ENCODE assay signal across 17 cellular contexts in the genomic region with DNA sequence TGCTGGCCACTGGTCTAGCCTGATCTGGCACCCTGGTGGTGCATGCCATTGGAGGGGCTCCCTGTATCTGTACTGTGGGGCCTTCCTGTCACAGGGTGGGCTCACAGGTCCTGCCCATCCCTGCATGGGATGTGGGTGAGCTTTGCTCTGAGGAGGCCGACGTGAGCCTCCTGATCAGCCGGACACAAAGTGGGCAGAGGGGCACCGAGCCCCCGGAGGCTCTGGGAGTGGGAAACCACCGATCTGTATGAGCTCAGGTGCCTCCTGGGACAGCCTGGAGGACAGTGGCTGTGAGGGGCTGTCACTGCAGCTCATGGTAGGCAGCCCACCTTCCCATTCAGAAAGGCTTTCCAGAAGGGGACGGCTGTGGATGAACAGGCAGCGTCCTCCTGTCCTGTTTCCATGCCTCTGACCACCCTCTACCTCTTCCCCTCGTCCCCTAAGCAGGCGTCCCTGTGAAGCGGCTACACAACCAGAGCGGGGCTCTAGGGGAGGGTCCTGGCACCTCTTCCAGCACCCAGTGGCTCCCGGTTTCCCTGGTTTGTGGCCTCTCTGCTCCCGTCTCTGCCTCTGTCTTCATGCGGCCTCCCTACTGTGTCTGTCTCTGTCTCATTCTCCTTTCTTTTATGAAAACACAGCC.
A peak's percentile ranks its signal among the peaks of the same experiment; 100 is the strongest.
DNase-seq lines count a peak whose midpoint lies in the region; ATAC-seq and TF ChIP-seq lines count a peak whose summit lies in the region.
"Had no signal": no experiment of that assay in that cellular context is flagged by ENCODE, and none has a peak within 500 bp of the region (broad histone marks: within the 10 kb centered on the region; RNA-seq: fewer than 3 reads in every experiment).

No MANE protein-coding gene starts in this region.

- no TSS peak for BruUV-seq in Caco-2 (replicated peaks; lab: Mats Ljungman, UMichigan)

- POLR2A ChIA-PET in Caco-2 (lab: Charles Lee), result no interaction called here

- no peaks in the 10 kb centered on the region for H3K79me1 ChIP-seq in mesenchymal stem cell (replicated peaks; ENCODE audit: low read length, poor library complexity, severe bottlenecking)

- H2AK5ac ChIP-seq in mesenchymal stem cell (ENCODE audit: low read length, severe bottlenecking), result no peak overlapping the region

- H2BK12ac ChIP-seq in mesenchymal stem cell (ENCODE audit: low read length in 2 of 2), result peak overlapping the region in 1 of 2 experiments; percentile 88

- DNase-seq in Caco-2, result no peak
- peak; percentile 42 for DNase-seq in RWPE2 (ENCODE audit: low spot score)
- no peak for DNase-seq in mesenchymal stem cell
- DNase-seq in stomach, result no peak
- no peak for DNase-seq in prostate gland (ENCODE audit: low spot score)
- DNase-seq in NOMO-1 treated with dmso at 0.1 percent for 144 hours (lab: John Stamatoyannopoulos, UW; ENCODE audit: unreplicated experiment), result no peak
- DNase-seq: activated gamma-delta T cell treated with Interleukin-2 at 50 U/mL for 16 hours, caudate nucleus, DMS79, foreskin keratinocyte, H9, MV-4-11, natural killer cell, NCI-H187 had no signal

- no peak for TF ChIP-seq EP300 in stomach (IDR thresholded peaks at IDR 0.05)

- CTCF ChIA-PET in Caco-2 (lab: Charles Lee), result no interaction called here

- H2AFZ ChIP-seq in mesenchymal stem cell (ENCODE audit: low read depth, low read length), result no peak overlapping the region

- ATAC-seq in RWPE2 (ENCODE audit: low read depth), result no peak
- no peak for ATAC-seq in HG02970 (IDR thresholded peaks at IDR 0.05; ENCODE audit: low FRiP score, unreplicated experiment)
- ATAC-seq: CD8-positive, alpha-beta T cell; foreskin keratinocyte; natural killer cell had no signal

- no peak overlapping the region for H3K23ac ChIP-seq in mesenchymal stem cell (ENCODE audit: low read length in 2 of 2)

- no peak overlapping the region for H2BK120ac ChIP-seq in mesenchymal stem cell (ENCODE audit: low read depth, low read length)

- H3K27ac ChIP-seq in RWPE2 (ENCODE audit: poor library complexity, severe bottlenecking) (no peak overlapping the region), mesenchymal stem cell (ENCODE audit: low read length, poor library complexity, severe bottlenecking) (no peak overlapping the region), stomach (peak overlapping the region in 4 of 5 donors; percentile 74 to 85 (median 78)), prostate gland (no peak overlapping the region)
- H3K27ac ChIP-seq: foreskin keratinocyte, KMS-11 had no signal

- H3K27me3 Mint-ChIP-seq in Caco-2 (ENCODE audit: insufficient read depth, unreplicated experiment), result no peaks in the 10 kb centered on the region

- H4K91ac ChIP-seq in mesenchymal stem cell (ENCODE audit: low read length), result peak overlapping the region; percentile 64

- 85% methylated on average over 15 of the region's 15 CpGs for WGBS in mesenchymal stem cell
- WGBS in stomach, 5 donors, result 88 to 96% (median 92%) methylated on average over 10 to 15 of the region's 15 CpGs
- WGBS in prostate gland, result 88% methylated on average over 15 of the region's 15 CpGs

- no peak overlapping the region for H3K4me3 ChIP-seq in Caco-2 (ENCODE audit: low read depth, low read length)
- H3K4me3 ChIP-seq in RWPE2 (ENCODE audit: severe bottlenecking), result no peak overlapping the region
- H3K4me3 ChIP-seq in mesenchymal stem cell (ENCODE audit: insufficient read depth in 1 of 2, low read depth in 1 of 2, low read length in 2 of 2), result no peak overlapping the region
- H3K4me3 ChIP-seq in stomach, result no peak overlapping the region
- H3K4me3 ChIP-seq in prostate gland, result no peak overlapping the region

- H4K8ac ChIP-seq in mesenchymal stem cell (ENCODE audit: low read length), result no peak overlapping the region

- no peak overlapping the region for H3K4me2 ChIP-seq in mesenchymal stem cell (ENCODE audit: low read length, poor library complexity, severe bottlenecking)
- H3K4me2 ChIP-seq: KMS-11 had no signal

- H3K36me3 Mint-ChIP-seq in Caco-2 (ENCODE audit: insufficient read depth, unreplicated experiment), result peaks cover 82% of the 10 kb centered on the region
- H3K36me3 Mint-ChIP-seq: CD8-positive, alpha-beta T cell; natural killer cell had no signal

- intact Hi-C loops in Caco-2 (cut with micrococcal nuclease; ENCODE audit: unreplicated experiment) (no loop called here), stomach (cut with DNase I; ENCODE audit: low total_unique reads) (no loop called here), prostate gland (cut with DNase I) (no loop called here)

- no peak overlapping the region for H3K14ac ChIP-seq in mesenchymal stem cell (ENCODE audit: low read length in 2 of 2)

- no peaks in the 10 kb centered on the region for H3K9me3 Mint-ChIP-seq in Caco-2 (ENCODE audit: unreplicated experiment)
- H3K9me3 Mint-ChIP-seq: CD8-positive, alpha-beta T cell; natural killer cell had no signal

- H3K9ac ChIP-seq in mesenchymal stem cell (ENCODE audit: low read length), result no peak overlapping the region
- H3K9ac ChIP-seq: KMS-11 had no signal

- H2BK15ac ChIP-seq in mesenchymal stem cell (ENCODE audit: low read depth, poor library complexity, severe bottlenecking), result no peak overlapping the region

- TF ChIP-seq POLR2A in stomach (IDR thresholded peaks at IDR 0.05) (no peak), prostate gland (IDR thresholded peaks at IDR 0.05) (no peak)

- no peak overlapping the region for H2BK5ac ChIP-seq in mesenchymal stem cell (ENCODE audit: low read depth, low read length, poor library complexity, severe bottlenecking)

- no peaks in the 10 kb centered on the region for H3K9me3 ChIP-seq in Caco-2
- H3K9me3 ChIP-seq in RWPE2 (ENCODE audit: severe bottlenecking), result no peaks in the 10 kb centered on the region
- no peaks in the 10 kb centered on the region for H3K9me3 ChIP-seq in mesenchymal stem cell (ENCODE audit: control insufficient read depth, low read length)
- no peaks in the 10 kb centered on the region for H3K9me3 ChIP-seq in stomach
- no peaks in the 10 kb centered on the region for H3K9me3 ChIP-seq in prostate gland

- peaks cover 7% of the 10 kb centered on the region for H3K4me1 Mint-ChIP-seq in Caco-2 (ENCODE audit: low read depth, unreplicated experiment)
- H3K4me1 Mint-ChIP-seq: natural killer cell had no signal

- H3K4me1 ChIP-seq in Caco-2 (peaks cover 62% of the 10 kb centered on the region), RWPE2 (ENCODE audit: insufficient read depth, poor library complexity, severe bottlenecking) (peaks cover 31% of the 10 kb centered on the region), mesenchymal stem cell (ENCODE audit: control insufficient read depth, insufficient read depth, low read depth, low read length) (peaks cover 1% of the 10 kb centered on the region), stomach (peaks cover 18 to 28% (median 23%) of the 10 kb centered on the region in 4 donors), prostate gland (replicated peaks) (no peaks in the 10 kb centered on the region)

- H3K27me3 ChIP-seq in Caco-2 (replicated peaks; ENCODE audit: control insufficient read depth, insufficient read depth, low read length) (no peaks in the 10 kb centered on the region), RWPE2 (ENCODE audit: insufficient read depth, poor library complexity, severe bottlenecking) (no peaks in the 10 kb centered on the region), mesenchymal stem cell (ENCODE audit: control insufficient read depth in 1 of 2, insufficient read depth in 1 of 2, low read length in 2 of 2) (peaks cover 0 to 59% of the 10 kb centered on the region in 2 experiments), stomach (no peaks in the 10 kb centered on the region), prostate gland (replicated peaks; ENCODE audit: insufficient read depth) (no peaks in the 10 kb centered on the region)
- H3K27me3 ChIP-seq: foreskin keratinocyte had no signal

- H3K27ac Mint-ChIP-seq in Caco-2 (ENCODE audit: unreplicated experiment), result no peak overlapping the region
- H3K27ac Mint-ChIP-seq: CD8-positive, alpha-beta T cell; H9; natural killer cell had no signal

- H3K18ac ChIP-seq in mesenchymal stem cell (ENCODE audit: low read depth in 1 of 2, low read length in 2 of 2), result no peak overlapping the region

- TF ChIP-seq CTCF in Caco-2 (IDR thresholded peaks at IDR 0.05; ENCODE audit: insufficient read depth in 1 of 2, low read depth in 1 of 2, low read length in 1 of 2, severe bottlenecking in 1 of 2, unreplicated experiment in 1 of 2) (no peak), RWPE2 (IDR thresholded peaks at IDR 0.05; ENCODE audit: poor library complexity, severe bottlenecking) (no peak), stomach (IDR thresholded peaks at IDR 0.05) (no peak), prostate gland (IDR thresholded peaks at IDR 0.05) (no peak)

- peak overlapping the region; percentile 94 for H3K4me3 Mint-ChIP-seq in Caco-2 (ENCODE audit: unreplicated experiment)
- H3K4me3 Mint-ChIP-seq: CD8-positive, alpha-beta T cell; H9; natural killer cell had no signal

- H3K4ac ChIP-seq in mesenchymal stem cell (ENCODE audit: low read depth in 1 of 2, low read length in 2 of 2), result no peak overlapping the region

- no peaks in the 10 kb centered on the region; the same call in 1 of the 2 replicates for H3K36me3 ChIP-seq in Caco-2 (ENCODE audit: control insufficient read depth, insufficient read depth, low read length)
- no peaks in the 10 kb centered on the region for H3K36me3 ChIP-seq in RWPE2 (ENCODE audit: low read depth)
- H3K36me3 ChIP-seq in mesenchymal stem cell (ENCODE audit: control insufficient read depth in 1 of 2, insufficient read depth in 2 of 2, low read depth in 1 of 2, low read length in 2 of 2), result no peaks in the 10 kb centered on the region
- no peaks in the 10 kb centered on the region for H3K36me3 ChIP-seq in stomach
- no peaks in the 10 kb centered on the region for H3K36me3 ChIP-seq in prostate gland

Comparison
In these comparisons a context has a peak if more than half of its experiments do, and no peak if none do; other contexts are left out.
1. H3K27ac ChIP-seq: peak in stomach (4 of 5); none in RWPE2 (single experiment), mesenchymal stem cell (single experiment) and prostate gland (0 of 2).